Comparison of ENCODE assay signal across 12 cellular contexts in the genomic region with DNA sequence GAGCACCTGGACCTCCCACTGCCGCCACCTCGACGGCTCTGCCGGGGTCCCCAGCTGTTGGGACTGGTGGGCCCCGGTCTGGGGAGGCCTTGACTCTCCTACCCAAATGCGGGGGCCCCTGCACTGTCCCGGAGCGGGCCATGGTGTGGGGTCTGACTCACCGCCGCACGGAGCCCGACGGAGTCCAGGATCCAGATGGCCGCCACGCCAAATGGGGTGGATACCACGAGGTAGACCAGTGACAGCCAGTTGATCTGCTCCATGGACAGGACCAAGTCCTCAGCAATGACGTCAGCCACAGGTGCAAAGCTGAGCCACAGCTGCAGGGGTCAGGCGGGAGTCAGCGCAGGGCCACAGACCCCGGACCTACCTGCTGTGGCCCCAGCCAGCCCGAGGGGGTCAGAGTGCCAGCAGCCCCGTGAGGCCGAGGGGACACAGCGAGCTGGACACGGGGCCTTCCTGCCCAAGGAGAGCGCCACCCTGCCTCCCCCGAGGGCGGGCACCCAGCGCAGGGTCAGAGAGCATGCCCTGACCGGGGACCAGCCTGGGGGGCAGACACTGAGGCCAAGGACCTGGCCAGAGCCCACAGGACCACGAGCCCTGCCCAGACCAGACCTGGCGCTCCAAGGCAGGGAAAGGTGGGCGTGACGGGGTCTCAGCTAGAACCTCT. TPM values are rescaled to one million over a fixed set of nuclear protein-coding genes. Genes with fewer than 3 reads are reported as not detected.
DNase-seq lines count a peak whose midpoint lies in the region; ATAC-seq and TF ChIP-seq lines count a peak whose summit lies in the region.
"Had no signal": no experiment of that assay in that cellular context is flagged by ENCODE, and none has a peak within 500 bp of the region (broad histone marks: within the 10 kb centered on the region; RNA-seq: fewer than 3 reads in every experiment).

No MANE protein-coding gene starts in this region.

- TF ChIP-seq POLR2A in esophagus muscularis mucosa (IDR thresholded peaks at IDR 0.05; ENCODE audit: low read depth) (no peak), uterus (IDR thresholded peaks at IDR 0.05) (no peak)

- H3K9me3 ChIP-seq in esophagus muscularis mucosa = no peaks in the 10 kb centered on the region
- H3K9me3 ChIP-seq in neuronal stem cell (replicated peaks in 1 of 2; ENCODE audit: control insufficient read depth in 2 of 2, insufficient read depth in 1 of 2, low read depth in 1 of 2, low read length in 2 of 2) = no peaks in the 10 kb centered on the region
- H3K9me3 ChIP-seq in uterus = no peaks in the 10 kb centered on the region

- H3K9ac ChIP-seq in neuronal stem cell (ENCODE audit: low read depth, low read length, poor library complexity) = peak overlapping the region; percentile 60

- H2AFZ ChIP-seq in neuronal stem cell (ENCODE audit: low read length) = no peak overlapping the region

- peak overlapping the region; percentile 58 for H2BK12ac ChIP-seq in neuronal stem cell (ENCODE audit: low read length)

- TF ChIP-seq CTCF in esophagus muscularis mucosa (IDR thresholded peaks at IDR 0.05) (no peak), uterus (IDR thresholded peaks at IDR 0.05) (no peak)

- peak overlapping the region; percentile 55 to 83 (median 74) for H3K27ac ChIP-seq in esophagus muscularis mucosa (replicated peaks in 1 of 4)
- no peak overlapping the region for H3K27ac ChIP-seq in neuronal stem cell (replicated peaks; ENCODE audit: low read length)
- H3K27ac ChIP-seq in uterus = peak overlapping the region; percentile 77

- H3K4ac ChIP-seq in neuronal stem cell (ENCODE audit: low read length) = no peak overlapping the region

- H3K27me3 ChIP-seq in esophagus muscularis mucosa = peaks cover 0 to 30% (median 0%) of the 10 kb centered on the region in 4 donors
- peaks cover 0 to 7% (median 0%) of the 10 kb centered on the region in 3 experiments for H3K27me3 ChIP-seq in neuronal stem cell (ENCODE audit: control insufficient read depth in 3 of 3, insufficient read depth in 3 of 3, low read depth in 1 of 3, low read length in 3 of 3)
- H3K27me3 ChIP-seq in uterus = no peaks in the 10 kb centered on the region

- peaks cover 43 to 57% (median 46%) of the 10 kb centered on the region in 4 donors for H3K4me1 ChIP-seq in esophagus muscularis mucosa
- H3K4me1 ChIP-seq in neuronal stem cell (ENCODE audit: control insufficient read depth in 2 of 2, insufficient read depth in 1 of 2, low read depth in 1 of 2, low read length in 2 of 2) = peaks cover 0 to 10% of the 10 kb centered on the region in 2 donors
- peaks cover 0 to 21% of the 10 kb centered on the region in 2 donors for H3K4me1 ChIP-seq in uterus

- TF ChIP-seq EP300 in esophagus muscularis mucosa (IDR thresholded peaks at IDR 0.05) = no peak

- H2BK120ac ChIP-seq in neuronal stem cell (ENCODE audit: low read depth, low read length) = no peak overlapping the region

- peaks cover 5% of the 10 kb centered on the region for H3K79me1 ChIP-seq in neuronal stem cell (ENCODE audit: low read depth, low read length)

- H4K8ac ChIP-seq in neuronal stem cell (ENCODE audit: low read depth, low read length) = no peak overlapping the region

- H3K4me2 ChIP-seq in neuronal stem cell (ENCODE audit: insufficient read depth, low read length, poor library complexity, severe bottlenecking) = no peak overlapping the region

- H2BK15ac ChIP-seq in neuronal stem cell (ENCODE audit: low read length) = peak overlapping the region; percentile 43

- intact Hi-C loops in Right ventricle myocardium inferior (cut with DNase I) = no loop called here
- intact Hi-C loops in cardiac septum (cut with DNase I) = loop anchor here (2.0 to 5.0 kb wide), 2 partner anchors 18 to 96 kb away; a partner anchor contains a TSS
- intact Hi-C loops in esophagus muscularis mucosa (cut with DNase I) = no loop called here
- intact Hi-C loops in uterus (cut with DNase I; ENCODE audit: low total_unique reads) = no loop called here

- peak overlapping the region; percentile 12 for H4K91ac ChIP-seq in neuronal stem cell (ENCODE audit: low read depth, low read length, poor library complexity)

- no peak overlapping the region for H3K4me3 ChIP-seq in esophagus muscularis mucosa
- no peak overlapping the region for H3K4me3 ChIP-seq in neuronal stem cell (ENCODE audit: low read length in 2 of 2)
- no peak overlapping the region for H3K4me3 ChIP-seq in uterus

- WGBS in esophagus muscularis mucosa = 89% methylated on average over 10 of the region's 34 CpGs
- WGBS in neuronal stem cell (ENCODE audit: extremely low coverage in 2 of 2, insufficient read length in 2 of 2, insufficient replicate concordance in 1 of 2), 2 donors = no CpG with 5 or more reads among the region's 34 CpGs

- DNase-seq in Right ventricle myocardium inferior (ENCODE audit: missing footprints) (peak; percentile 72), cardiac septum (ENCODE audit: low spot score) (no peak), esophagus muscularis mucosa (ENCODE audit: extremely low spot score) (no peak), neuronal stem cell (ENCODE audit: low spot score) (no peak), uterus (no peak), HK-2 (ENCODE audit: unreplicated experiment) (no peak)
- DNase-seq: caudate nucleus, foreskin melanocyte, NCI-H1105 had no signal

- no peak overlapping the region for H2BK5ac ChIP-seq in neuronal stem cell (ENCODE audit: low read length)

- H2AK5ac ChIP-seq in neuronal stem cell (ENCODE audit: low read depth, low read length) = peak overlapping the region; percentile 21

- H3K36me3 ChIP-seq in esophagus muscularis mucosa (peaks cover 0 to 11% (median 5%) of the 10 kb centered on the region in 4 donors), neuronal stem cell (replicated peaks in 1 of 2; ENCODE audit: control insufficient read depth in 2 of 2, insufficient read depth in 2 of 2, low read length in 2 of 2) (no peaks in the 10 kb centered on the region), uterus (no peaks in the 10 kb centered on the region)

- no peak for ATAC-seq in Right ventricle myocardium inferior
- no peak for ATAC-seq in HG02840 (IDR thresholded peaks at IDR 0.05; ENCODE audit: low FRiP score, unreplicated experiment)
- ATAC-seq in HG03039 (IDR thresholded peaks at IDR 0.05; ENCODE audit: unreplicated experiment) = no peak
- ATAC-seq: stimulated activated memory B cell treated with anti-CD40 and anti-IgM and Interleukin-4, amounts not matched to agents 10 μg/mL and 1 μg/mL and 100 μg/mL, for 72 hours had no signal

- H3K14ac ChIP-seq in neuronal stem cell (ENCODE audit: low read length) = no peak overlapping the region

- H3K23ac ChIP-seq in neuronal stem cell (ENCODE audit: low read depth, low read length, poor library complexity) = peak overlapping the region; percentile 91

- H3K18ac ChIP-seq in neuronal stem cell (ENCODE audit: low read length) = no peak overlapping the region

RNA-seq across cellular contexts. Expression of a gene that starts 2.4 kb away (rescaled TPM):
- total RNA-seq in Right ventricle myocardium inferior (17.3 TPM), cardiac septum (12.1 TPM), esophagus muscularis mucosa (1 to 10 TPM; 5.5 to 9.4 (median 7.6) TPM), uterus (10 to 100 TPM in 1 of 4 donors, 1 to 10 TPM in 3; 1.2 to 12.6 (median 2.8) TPM)
- polyA plus RNA-seq in neuronal stem cell (2013, experiment 1 of 2) = 0.81 TPM
- 0.57 TPM for polyA plus RNA-seq in neuronal stem cell (2013, experiment 2 of 2)

RNA-seq across cellular contexts. Expression of a gene that starts 12.2 kb away (rescaled TPM):
- 3.9 TPM for total RNA-seq in Right ventricle myocardium inferior
- total RNA-seq in cardiac septum = 6.5 TPM
- 1 to 10 TPM; 7.9 to 9.9 (median 9.6) TPM for total RNA-seq in esophagus muscularis mucosa
- polyA plus RNA-seq in neuronal stem cell (2013, experiment 1 of 2) = 4.1 TPM
- 3.9 TPM for polyA plus RNA-seq in neuronal stem cell (2013, experiment 2 of 2)
- total RNA-seq in uterus = 1 to 10 TPM in 2 of 4 donors, not detected in 2; 4.6 to 9.9 TPM

RNA-seq across cellular contexts. Expression of a gene that starts 12.4 kb away (rescaled TPM):
- total RNA-seq in Right ventricle myocardium inferior = 1,162 TPM
- total RNA-seq in cardiac septum = 734 TPM
- total RNA-seq in esophagus muscularis mucosa = 100 to 1,000 TPM; 111 to 224 (median 154) TPM
- 966 TPM for polyA plus RNA-seq in neuronal stem cell (2013, experiment 1 of 2)
- 911 TPM for polyA plus RNA-seq in neuronal stem cell (2013, experiment 2 of 2)
- total RNA-seq in uterus = 100 to 1,000 TPM in 1 of 4 donors, 10 to 100 TPM in 3; 24.1 to 168 (median 64.2) TPM

RNA-seq across cellular contexts. Expression of a gene that starts 19.1 kb away (rescaled TPM):
- 21.7 TPM for total RNA-seq in Right ventricle myocardium inferior
- total RNA-seq in cardiac septum = 24.3 TPM
- 10 to 100 TPM; 31.7 to 35.3 (median 34.7) TPM for total RNA-seq in esophagus muscularis mucosa
- polyA plus RNA-seq in neuronal stem cell (2013, experiment 1 of 2) = 40.8 TPM
- polyA plus RNA-seq in neuronal stem cell (2013, experiment 2 of 2) = 42.5 TPM
- total RNA-seq in uterus = 10 to 100 TPM; 17.7 to 80.6 (median 53.4) TPM
